ENCODE assay signal across 8 cellular contexts in the genomic region with DNA sequence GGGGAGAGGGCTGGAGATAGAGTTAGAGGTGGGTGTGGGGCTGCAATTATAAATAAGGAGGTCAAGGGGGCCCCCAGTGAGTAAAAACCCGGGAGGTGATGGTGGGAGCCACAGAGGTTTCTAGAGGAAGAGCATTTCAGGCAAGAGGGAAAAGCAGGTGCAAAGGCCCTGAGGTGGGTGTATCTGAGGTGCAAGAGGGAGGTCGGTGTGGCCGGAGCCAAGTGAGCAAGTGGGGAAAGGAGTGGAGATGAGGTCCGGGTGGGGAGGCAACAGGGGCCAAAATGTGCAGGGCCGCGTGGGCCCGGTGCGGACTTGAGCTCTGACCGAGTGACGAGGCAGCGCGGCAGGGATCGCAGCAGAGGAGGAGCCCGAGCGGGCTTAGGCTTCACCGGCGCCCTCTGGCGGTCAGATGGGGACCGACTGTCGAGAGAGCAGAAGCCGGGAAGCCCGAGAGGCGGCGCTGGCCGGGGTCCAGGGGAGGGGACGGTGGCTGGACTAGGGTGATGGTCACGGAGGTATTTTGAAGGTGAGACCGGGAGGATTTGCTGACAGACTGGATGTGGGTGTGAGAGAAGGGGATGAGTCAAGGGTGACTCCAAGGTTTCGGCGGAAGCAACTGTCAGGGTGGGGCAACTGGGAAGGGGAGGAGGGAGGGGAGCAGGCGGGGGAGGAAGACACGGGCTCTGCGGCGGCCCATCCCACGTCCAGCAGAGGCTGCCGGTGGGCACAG. TPM values are rescaled to one million over a fixed set of nuclear protein-coding genes. Genes with fewer than 3 reads are reported as not detected.
DNase-seq lines count a peak whose midpoint lies in the region; ATAC-seq, FAIRE-seq and TF ChIP-seq lines count a peak whose summit lies in the region.

No MANE protein-coding gene starts in this region.

- ATAC-seq in A549 (peak; percentile 84 to 85), GM19438 (IDR thresholded peaks at IDR 0.05; ENCODE audit: low read depth, unreplicated experiment) (peak; percentile 75), WTC11 (peak; percentile 80), HG02981 (IDR thresholded peaks at IDR 0.05; ENCODE audit: unreplicated experiment) (no peak)

- no peaks in the 10 kb centered on the region for H3K36me3 ChIP-seq in bronchial epithelial cell (ENCODE audit: control insufficient read depth, insufficient read depth, low read length)
- no peaks in the 10 kb centered on the region for H3K36me3 ChIP-seq in spleen

- H3K36me3 Mint-ChIP-seq in WTC11 (no peaks in the 10 kb centered on the region), immature natural killer cell (no peaks in the 10 kb centered on the region)

- CTCF ChIA-PET in A549 (lab: Yijun Ruan, JAX) (interaction anchor here (0.6 to 21.8 kb wide), 42 partner anchors 9 to 413 kb away, joined by 3 to 618 read pairs (median 5); a partner anchor contains a TSS), WTC11 (lab: Charles Lee) (interaction anchor here (0.6 to 10.1 kb wide), 46 partner anchors 9 to 479 kb away, joined by 3 to 297 read pairs (median 4); a partner anchor contains a TSS)

- peak; percentile 78 to 87 for TF ChIP-seq RAD21 in A549 (conservative IDR thresholded peaks at IDR 0.05 in 1 of 2, IDR thresholded peaks at IDR 0.05 in 1 of 2)

- H3K27me3 ChIP-seq in bronchial epithelial cell (ENCODE audit: control insufficient read depth, insufficient read depth, low read length) (no peaks in the 10 kb centered on the region), spleen (replicated peaks in 1 of 7) (peaks cover 0 to 25% (median 0%) of the 10 kb centered on the region in 7 donors)

- POLR2A ChIA-PET in A549 (lab: Yijun Ruan, JAX) (interaction anchor here (0.6 to 2.0 kb wide), 9 partner anchors 20 to 225 kb away, joined by 3 to 11 read pairs (median 5); a partner anchor contains a TSS), WTC11 (lab: Charles Lee) (interaction anchor here (1.0 kb wide), 1 partner anchor 268 kb away, joined by 3 read pairs; no protein-coding TSS in a partner anchor)

- DNase-seq in A549 (ENCODE audit: low read depth in 1 of 2, low spot score in 1 of 2) (peak; percentile 90 to 93), NCI-H2171 treated with DMSO at 0.1 percent for 48 hours (lab: John Stamatoyannopoulos, UW) (peak; percentile 67), WTC11 (ENCODE audit: low spot score) (peak; percentile 96), bronchial epithelial cell (ENCODE audit: low read depth) (peak; percentile 96), immature natural killer cell (peak; percentile 76 to 84 (median 79)), spleen (peak; percentile 98)

- no peak for TF ChIP-seq POLR2A in A549 (IDR thresholded peaks at IDR 0.05; ENCODE audit: low read length)
- no peak for TF ChIP-seq POLR2A in spleen (IDR thresholded peaks at IDR 0.05)

- H3K4me3 ChIP-seq in A549 (peak overlapping the region; percentile 27), bronchial epithelial cell (ENCODE audit: low read depth, low read length) (no peak overlapping the region), spleen (peak overlapping the region in 7 of 8 donors; percentile 8 to 68 (median 27))

- no peaks in the 10 kb centered on the region for H3K9me3 ChIP-seq in A549
- H3K9me3 ChIP-seq in spleen, result no peaks in the 10 kb centered on the region

- H3K4me1 ChIP-seq in A549 (peaks cover 9% of the 10 kb centered on the region), spleen (peaks cover 0 to 18% (median 15%) of the 10 kb centered on the region in 6 donors)

- no peak overlapping the region for H3K27ac Mint-ChIP-seq in WTC11
- peak overlapping the region in 2 of 6 donors; percentile 72 to 81 for H3K27ac Mint-ChIP-seq in immature natural killer cell

- H3K27ac ChIP-seq in A549 (peak overlapping the region; percentile 58 to 85), spleen (peak overlapping the region in 2 of 8 donors; percentile 61 to 76)

- TF ChIP-seq CTCF in A549 (IDR thresholded peaks at IDR 0.05) (peak; percentile 99), WTC11 (IDR thresholded peaks at IDR 0.05) (peak; percentile 92), bronchial epithelial cell (IDR thresholded peaks at IDR 0.05; ENCODE audit: insufficient read depth, low read length, severe bottlenecking) (peak; percentile 97), spleen (IDR thresholded peaks at IDR 0.05 in 8 of 11, conservative IDR thresholded peaks at IDR 0.05 in 3 of 11) (peak; percentile 86 to 96 (median 94))

- peaks cover 12% of the 10 kb centered on the region for H3K4me1 Mint-ChIP-seq in WTC11
- H3K4me1 Mint-ChIP-seq in immature natural killer cell, result peaks cover 8 to 9% of the 10 kb centered on the region in 2 donors

- H3K4me3 Mint-ChIP-seq in WTC11 (peak overlapping the region; percentile 72), immature natural killer cell (peak overlapping the region; percentile 12 to 85 (median 73))

- peak overlapping the region; percentile 64 for H3K4me2 ChIP-seq in A549

- intact Hi-C loops in spleen (cut with DNase I; ENCODE audit: low total_unique reads), result loop anchor here (10.0 kb wide), 1 partner anchor 84 kb away; no protein-coding TSS in a partner anchor

- H3K9me3 Mint-ChIP-seq in WTC11, result no peaks in the 10 kb centered on the region
- no peaks in the 10 kb centered on the region for H3K9me3 Mint-ChIP-seq in immature natural killer cell

- TF ChIP-seq EP300 in A549 (IDR thresholded peaks at IDR 0.05), result peak in 1 of 2 experiments; percentile 31; a peak in 1 of 5 replicates

- whole genome bisulfite sequencing in A549 (ENCODE audit: missing lambda C conversion rate), result 3% methylated on average over 34 of the region's 36 CpGs
- whole genome bisulfite sequencing in spleen, 5 donors, result 4 to 6% (median 4%) methylated on average over 33 to 36 of the region's 36 CpGs

- peak; percentile 32 for FAIRE-seq in A549 (lab: Jason Lieb, UNC)
- no peak for FAIRE-seq in bronchial epithelial cell (lab: Jason Lieb, UNC)

- H3K27me3 Mint-ChIP-seq in WTC11 (ENCODE audit: low read depth), result peaks cover 30% of the 10 kb centered on the region
- H3K27me3 Mint-ChIP-seq in immature natural killer cell (ENCODE audit: low read depth in 3 of 3), result peaks cover 1 to 4% (median 2%) of the 10 kb centered on the region in 3 donors

TF ChIP-seq in A549, 52 proteins besides CTCF, POLR2A, EP300 and RAD21 (continues in another document):
- TF ChIP-seq MYC (IDR thresholded peaks at IDR 0.05; ENCODE audit: borderline replicate concordance, low read length), result no peak

TF ChIP-seq in WTC11, 78 proteins besides CTCF, POLR2A, EP300 and RAD21 (continues in another document):
- TF ChIP-seq NFYB (CRISPR knock-in tag; conservative IDR thresholded peaks at IDR 0.05; ENCODE audit: low read depth) (no peak), FOXK1 (CRISPR knock-in tag; IDR thresholded peaks at IDR 0.05) (no peak; the same call in 1 of the 2 replicates)

RNA-seq across cellular contexts. Expression of a gene that starts 17.7 kb away (rescaled TPM):
- 0.08 and 0.09 TPM in 2 replicates for polyA plus RNA-seq in A549 (2011; rRNA removed)
- 0.08 and 0.16 TPM in 2 replicates for polyA plus RNA-seq in A549 (2012; cell fraction: cytosol; rRNA removed)
- 0.24 and 0.60 TPM in 2 replicates for polyA plus RNA-seq in A549 (2012; cell fraction: nucleus; rRNA removed)
- 0.12 to 0.13 TPM in 2 of 3 replicates, not detected in the other for polyA plus RNA-seq in A549 (2017; fragmentation: RNase III; extraction: RNeasy Plus Mini Kit Qiagen cat#74134 plus additional on column Dnase treatment)
- 0.39 TPM in 1 of 2 replicates, not detected in the other for polyA minus RNA-seq in A549 (2011; rRNA and poly(A)+ RNA removed)
- total RNA-seq in WTC11 (2021), result not detected in 3 replicates
- under 0.01 and 0.64 TPM in 2 replicates for total RNA-seq in bronchial epithelial cell
- not detected for polyA plus RNA-seq in immature natural killer cell
- total RNA-seq in spleen, result not detected
- polyA plus RNA-seq in spleen, result not detected

RNA-seq across cellular contexts. Expression of a gene that starts 26.0 kb away (rescaled TPM):
- polyA plus RNA-seq in A549 (2011; rRNA removed) (0.16 and 0.45 TPM in 2 replicates), A549 (2017; fragmentation: RNase III; extraction: RNeasy Plus Mini Kit Qiagen cat#74134 plus additional on column Dnase treatment) (0.24 to 0.45 TPM (median 0.41 TPM) in 3 replicates), immature natural killer cell (not detected), spleen (under 1 TPM; 0.04 to 0.67 (median 0.20) TPM)
- polyA plus RNA-seq in A549 (2012; cell fraction: cytosol; rRNA removed), result 0.13 and 0.25 TPM in 2 replicates
- 0.29 and 0.73 TPM in 2 replicates for polyA plus RNA-seq in A549 (2012; cell fraction: nucleus; rRNA removed)
- 0.45 and 0.73 TPM in 2 replicates for polyA minus RNA-seq in A549 (2011; rRNA and poly(A)+ RNA removed)
- total RNA-seq in WTC11 (2021) (6.6 to 8.8 TPM (median 6.8 TPM) in 3 replicates), bronchial epithelial cell (21.9 and 62.3 TPM in 2 replicates), spleen (1 to 10 TPM in 1 of 7 donors, under 1 TPM in 1, not detected in 5; 0.46 to 2.0 TPM)

RNA-seq across cellular contexts. Expression of a gene that starts 30.1 kb away (rescaled TPM):
- 1,390 and 1,780 TPM in 2 replicates for polyA plus RNA-seq in A549 (2011; rRNA removed)
- 2,689 and 2,957 TPM in 2 replicates for polyA plus RNA-seq in A549 (2012; cell fraction: cytosol; rRNA removed)
- 2,348 and 2,474 TPM in 2 replicates for polyA plus RNA-seq in A549 (2012; cell fraction: nucleus; rRNA removed)
- polyA plus RNA-seq in A549 (2017; fragmentation: RNase III; extraction: RNeasy Plus Mini Kit Qiagen cat#74134 plus additional on column Dnase treatment), result 2,568 to 2,696 TPM (median 2,647 TPM) in 3 replicates
- 793 and 1,174 TPM in 2 replicates for polyA minus RNA-seq in A549 (2011; rRNA and poly(A)+ RNA removed)
- 1,712 to 1,987 TPM (median 1,909 TPM) in 3 replicates for total RNA-seq in WTC11 (2021)
- 3,143 and 4,233 TPM in 2 replicates for total RNA-seq in bronchial epithelial cell
- 1,000 to 10,000 TPM in 1 of 3 donors, 100 to 1,000 TPM in 2; 938 to 1,525 (median 950) TPM for polyA plus RNA-seq in immature natural killer cell
- total RNA-seq in spleen, result 1,000 to 10,000 TPM; 1,136 to 2,739 (median 1,465) TPM
- 1,000 to 10,000 TPM; 3,728 to 5,575 (median 5,277) TPM for polyA plus RNA-seq in spleen

RNA-seq across cellular contexts. Expression of a gene that starts 30.5 kb away (rescaled TPM):
- polyA plus RNA-seq in A549 (2011; rRNA removed), result 5.5 and 6.1 TPM in 2 replicates
- 13.7 and 18.6 TPM in 2 replicates for polyA plus RNA-seq in A549 (2012; cell fraction: cytosol; rRNA removed)
- polyA plus RNA-seq in A549 (2012; cell fraction: nucleus; rRNA removed), result 37.8 and 64.1 TPM in 2 replicates
- 14.7 to 18.3 TPM (median 17.1 TPM) in 3 replicates for polyA plus RNA-seq in A549 (2017; fragmentation: RNase III; extraction: RNeasy Plus Mini Kit Qiagen cat#74134 plus additional on column Dnase treatment)
- polyA minus RNA-seq in A549 (2011; rRNA and poly(A)+ RNA removed), result 8.5 and 10.8 TPM in 2 replicates
- 46.7 to 64.6 TPM (median 48.4 TPM) in 3 replicates for total RNA-seq in WTC11 (2021)
- 3.3 and 3.4 TPM in 2 replicates for total RNA-seq in bronchial epithelial cell
- 10 to 100 TPM; 10.5 to 14.5 (median 14.1) TPM for polyA plus RNA-seq in immature natural killer cell
- total RNA-seq in spleen, result 10 to 100 TPM; 12.4 to 26.5 (median 23.5) TPM
- polyA plus RNA-seq in spleen, result 10 to 100 TPM in 1 of 3 donors, 1 to 10 TPM in 2; 7.9 to 20.8 (median 9.7) TPM

RNA-seq across cellular contexts. Expression of a gene that starts 36.9 kb away (rescaled TPM):
- polyA plus RNA-seq in A549 (2011; rRNA removed), result 22.2 and 22.4 TPM in 2 replicates
- polyA plus RNA-seq in A549 (2012; cell fraction: cytosol; rRNA removed), result 31.5 and 41.0 TPM in 2 replicates
- polyA plus RNA-seq in A549 (2012; cell fraction: nucleus; rRNA removed), result 23.6 and 29.0 TPM in 2 replicates
- polyA plus RNA-seq in A549 (2017; fragmentation: RNase III; extraction: RNeasy Plus Mini Kit Qiagen cat#74134 plus additional on column Dnase treatment), result 30.1 to 36.5 TPM (median 34.3 TPM) in 3 replicates
- polyA minus RNA-seq in A549 (2011; rRNA and poly(A)+ RNA removed), result 26.5 and 28.7 TPM in 2 replicates
- 0.96 to 2.1 TPM (median 1.3 TPM) in 3 replicates for total RNA-seq in WTC11 (2021)
- 3.4 and 17.2 TPM in 2 replicates for total RNA-seq in bronchial epithelial cell
- not detected for polyA plus RNA-seq in immature natural killer cell
- not detected for total RNA-seq in spleen
- under 1 TPM in 2 of 3 donors, not detected in 1; 0.12 to 0.58 TPM for polyA plus RNA-seq in spleen
